ENCODE assay signal across 25 cellular contexts in genomic region chr15:92029767-92030166, GRCh38.
DNase-seq lines count a peak whose midpoint lies in the region; TF ChIP-seq lines count a peak whose summit lies in the region.
"Had no signal": no experiment of that assay in that cellular context is flagged by ENCODE, and none has a peak within 500 bp of the region (broad histone marks: within the 10 kb centered on the region; RNA-seq: fewer than 3 reads in every experiment).

No MANE protein-coding gene starts in this region.

- POLR2A ChIA-PET in activated CD4-positive, alpha-beta T cell treated with anti-CD3 and anti-CD28 coated beads, Interleukin-2, amount 10 ng/mL, durations not matched to agents 7 days and 5 days (lab: Charles Lee), result no interaction called here

- H3K27me3 Mint-ChIP-seq in activated CD4-positive, alpha-beta T cell treated with anti-CD3 and anti-CD28 coated beads, Interleukin-2, amount 10 ng/mL, durations not matched to agents 7 days and 5 days, result no peaks in the 10 kb centered on the region
- H3K27me3 Mint-ChIP-seq: activated CD4-positive, alpha-beta T cell treated with anti-CD3 and anti-CD28 coated beads, Interleukin-2, amount 10 ng/mL, durations not matched to agents 24 days and 14 days; activated CD8-positive, alpha-beta memory T cell treated with anti-CD3 and anti-CD28 coated beads, Interleukin-2, amount 10 ng/mL, durations not matched to agents 7 days and 5 days; CD4-positive, CD25-positive, alpha-beta regulatory T cell; central memory CD8-positive, alpha-beta T cell had no signal

- H3K4me1 Mint-ChIP-seq in activated CD4-positive, alpha-beta T cell treated with anti-CD3 and anti-CD28 coated beads, Interleukin-2, amount 10 ng/mL, durations not matched to agents 7 days and 5 days, result peaks cover 5% of the 10 kb centered on the region
- H3K4me1 Mint-ChIP-seq: activated CD8-positive, alpha-beta memory T cell treated with anti-CD3 and anti-CD28 coated beads, Interleukin-2, amount 10 ng/mL, durations not matched to agents 7 days and 5 days had no signal

- H3K4me3 Mint-ChIP-seq in activated CD4-positive, alpha-beta T cell treated with anti-CD3 and anti-CD28 coated beads, Interleukin-2, amount 10 ng/mL, durations not matched to agents 7 days and 5 days, result no peak overlapping the region
- H3K4me3 Mint-ChIP-seq: activated CD4-positive, alpha-beta T cell treated with anti-CD3 and anti-CD28 coated beads, Interleukin-2, amount 10 ng/mL, durations not matched to agents 24 days and 14 days; activated CD8-positive, alpha-beta memory T cell treated with anti-CD3 and anti-CD28 coated beads, Interleukin-2, amount 10 ng/mL, durations not matched to agents 7 days and 5 days; activated T-helper 1 cell treated with anti-CD3 and anti-CD28 coated beads, Interleukin-12 subunit alpha, Interleukin-12 subunit beta, Interleukin-2, Interleukin-4 antibody, amounts not matched to agents 30 ng/mL and 10 ng/mL and 1 ng/mL, durations not matched to agents 14 hours and 24 hours and 36 hours; CD4-positive, CD25-positive, alpha-beta regulatory T cell; central memory CD8-positive, alpha-beta T cell; nephron progenitor cell had no signal

- no peak for DNase-seq in esophagus muscularis mucosa (ENCODE audit: extremely low spot score)
- no peak for DNase-seq in hepatocyte (ENCODE audit: low spot score)
- DNase-seq in uterus, result no peak
- no peak for DNase-seq in Ammon's horn (ENCODE audit: low spot score)
- no peak for DNase-seq in NCI-H2081 (lab: John Stamatoyannopoulos, UW)
- DNase-seq in activated CD4-positive, alpha-beta T cell treated with anti-CD3 and anti-CD28 coated beads, Interleukin-2, amount 10 ng/mL, durations not matched to agents 7 days and 5 days, result no peak
- DNase-seq: activated CD4-positive, alpha-beta T cell treated with anti-CD3 and anti-CD28 coated beads, Interleukin-2, amount 10 ng/mL, durations not matched to agents 24 days and 14 days; activated CD8-positive, alpha-beta memory T cell treated with anti-CD3 and anti-CD28 coated beads, Interleukin-2, amount 10 ng/mL, durations not matched to agents 7 days and 5 days; activated naive CD4-positive, alpha-beta T cell treated with anti-CD3 and anti-CD28 coated beads, Interleukin-2, amount 50 U/mL, for 16 hours; anterior cingulate cortex; CD4-positive, CD25-positive, alpha-beta regulatory T cell; erythroblast; IMR-90; NCI-H1417; NCI-H510A; nephron progenitor cell; NK-92 treated with Interleukin-12 subunit alpha and Interleukin-12 subunit beta, amount 100 ng/mL, for 24 hours; stimulated activated CD4-positive, alpha-beta T cell treated with anti-CD3 and anti-CD28 coated beads, Interleukin-4, amount 100 ng/mL, for 1 hour; stimulated activated naive CD4-positive, alpha-beta T cell treated with Interleukin-2 at 50 U/mL for 16 hours had no signal

- H3K27ac ChIP-seq in esophagus muscularis mucosa (replicated peaks in 1 of 4), result peak overlapping the region; percentile 24 to 71 (median 64)
- peak overlapping the region; percentile 17 for H3K27ac ChIP-seq in hepatocyte
- peak overlapping the region in 13 of 21 experiments; percentile 18 to 83 (median 58) for H3K27ac ChIP-seq in skin epidermis
- peak overlapping the region; percentile 70 to 71 for H3K27ac ChIP-seq in uterus
- H3K27ac ChIP-seq: SJSA1 had no signal

- H3K9me3 ChIP-seq in esophagus muscularis mucosa (no peaks in the 10 kb centered on the region), hepatocyte (ENCODE audit: low read depth) (no peaks in the 10 kb centered on the region), uterus (no peaks in the 10 kb centered on the region)
- H3K9me3 ChIP-seq: HAP-1, Peyer's patch, SJSA1 had no signal

- no peaks in the 10 kb centered on the region for H3K36me3 Mint-ChIP-seq in activated CD4-positive, alpha-beta T cell treated with anti-CD3 and anti-CD28 coated beads, Interleukin-2, amount 10 ng/mL, durations not matched to agents 7 days and 5 days (ENCODE audit: low read depth)
- H3K36me3 Mint-ChIP-seq: activated CD8-positive, alpha-beta memory T cell treated with anti-CD3 and anti-CD28 coated beads, Interleukin-2, amount 10 ng/mL, durations not matched to agents 7 days and 5 days had no signal

- no peak for TF ChIP-seq EP300 in esophagus muscularis mucosa (IDR thresholded peaks at IDR 0.05)

- CTCF ChIA-PET in activated CD4-positive, alpha-beta T cell treated with anti-CD3 and anti-CD28 coated beads, Interleukin-2, amount 10 ng/mL, durations not matched to agents 7 days and 5 days (lab: Charles Lee), result no interaction called here

- H2AFZ ChIP-seq in hepatocyte, result no peak overlapping the region

- no peaks in the 10 kb centered on the region for H3K27me3 ChIP-seq in esophagus muscularis mucosa
- peaks cover 5% of the 10 kb centered on the region for H3K27me3 ChIP-seq in hepatocyte
- no peaks in the 10 kb centered on the region for H3K27me3 ChIP-seq in uterus
- H3K27me3 ChIP-seq: Peyer's patch, SJSA1 had no signal

- TF ChIP-seq CTCF in esophagus muscularis mucosa (IDR thresholded peaks at IDR 0.05), result no peak
- TF ChIP-seq CTCF in hepatocyte (IDR thresholded peaks at IDR 0.05; ENCODE audit: poor library complexity), result no peak
- no peak for TF ChIP-seq CTCF in uterus (IDR thresholded peaks at IDR 0.05)

- no peaks in the 10 kb centered on the region for H4K20me1 ChIP-seq in hepatocyte (ENCODE audit: insufficient read depth, poor library complexity, severe bottlenecking)

- TF ChIP-seq POLR2A in esophagus muscularis mucosa (IDR thresholded peaks at IDR 0.05; ENCODE audit: low read depth), result no peak
- TF ChIP-seq POLR2A in uterus (IDR thresholded peaks at IDR 0.05), result no peak

- no peak overlapping the region for H3K4me2 ChIP-seq in hepatocyte

- WGBS in esophagus muscularis mucosa, result 69% methylated on average over 10 of the region's 10 CpGs
- WGBS in hepatocyte (ENCODE audit: low lambda C conversion rate, missing lambda C conversion rate), result 77% methylated on average over 10 of the region's 10 CpGs

- intact Hi-C loops in esophagus muscularis mucosa (cut with DNase I) (no loop called here), uterus (cut with DNase I; ENCODE audit: low total_unique reads) (no loop called here)

- no peaks in the 10 kb centered on the region for H3K9me2 ChIP-seq in hepatocyte (replicated peaks; ENCODE audit: insufficient read depth)

- no peak overlapping the region for H3K4me3 ChIP-seq in esophagus muscularis mucosa
- no peak overlapping the region for H3K4me3 ChIP-seq in hepatocyte
- H3K4me3 ChIP-seq in skin epidermis, result no peak overlapping the region
- no peak overlapping the region for H3K4me3 ChIP-seq in uterus
- H3K4me3 ChIP-seq: HAP-1, Peyer's patch, SJSA1 had no signal

- H3K79me2 ChIP-seq in hepatocyte, result no peaks in the 10 kb centered on the region

- H3K27ac Mint-ChIP-seq in activated CD4-positive, alpha-beta T cell treated with anti-CD3 and anti-CD28 coated beads, Interleukin-2, amount 10 ng/mL, durations not matched to agents 7 days and 5 days, result no peak overlapping the region
- H3K27ac Mint-ChIP-seq: activated CD4-positive, alpha-beta T cell treated with anti-CD3 and anti-CD28 coated beads, Interleukin-2, amount 10 ng/mL, durations not matched to agents 24 days and 14 days; activated CD8-positive, alpha-beta memory T cell treated with anti-CD3 and anti-CD28 coated beads, Interleukin-2, amount 10 ng/mL, durations not matched to agents 7 days and 5 days; activated T-helper 1 cell treated with anti-CD3 and anti-CD28 coated beads, Interleukin-12 subunit alpha, Interleukin-12 subunit beta, Interleukin-2, Interleukin-4 antibody, amounts not matched to agents 30 ng/mL and 10 ng/mL and 1 ng/mL, durations not matched to agents 14 hours and 24 hours and 36 hours; nephron progenitor cell had no signal

- H3K4me1 ChIP-seq in esophagus muscularis mucosa, result peaks cover 25 to 45% (median 32%) of the 10 kb centered on the region in 4 donors
- peaks cover 4% of the 10 kb centered on the region for H3K4me1 ChIP-seq in hepatocyte (ENCODE audit: insufficient read depth)
- H3K4me1 ChIP-seq in uterus, result no peaks in the 10 kb centered on the region
- H3K4me1 ChIP-seq: HAP-1, SJSA1 had no signal

- H3K36me3 ChIP-seq in esophagus muscularis mucosa, result no peaks in the 10 kb centered on the region
- H3K36me3 ChIP-seq in hepatocyte (replicated peaks; ENCODE audit: insufficient read depth, low read depth), result no peaks in the 10 kb centered on the region
- H3K36me3 ChIP-seq in uterus, result no peaks in the 10 kb centered on the region
- H3K36me3 ChIP-seq: HAP-1, Peyer's patch, SJSA1 had no signal

- H3K9me3 Mint-ChIP-seq in activated CD4-positive, alpha-beta T cell treated with anti-CD3 and anti-CD28 coated beads, Interleukin-2, amount 10 ng/mL, durations not matched to agents 7 days and 5 days, result peaks cover 2% of the 10 kb centered on the region
- H3K9me3 Mint-ChIP-seq: activated CD4-positive, alpha-beta T cell treated with anti-CD3 and anti-CD28 coated beads, Interleukin-2, amount 10 ng/mL, durations not matched to agents 24 days and 14 days; activated T-helper 1 cell treated with anti-CD3 and anti-CD28 coated beads, Interleukin-12 subunit alpha, Interleukin-12 subunit beta, Interleukin-2, Interleukin-4 antibody, amounts not matched to agents 30 ng/mL and 10 ng/mL and 1 ng/mL, durations not matched to agents 14 hours and 24 hours and 36 hours; CD4-positive, CD25-positive, alpha-beta regulatory T cell; central memory CD8-positive, alpha-beta T cell; nephron progenitor cell had no signal

Comparison
In these comparisons a context has a peak if more than half of its experiments do, and no peak if none do; other contexts are left out.
1. H3K27ac ChIP-seq: peak in every context shown above with its lines; median percentile 70 in uterus; 64 in esophagus muscularis mucosa; 58 in skin epidermis; 17 in hepatocyte.